Comparison of ENCODE assay signal across 25 cellular contexts in the genomic region with DNA sequence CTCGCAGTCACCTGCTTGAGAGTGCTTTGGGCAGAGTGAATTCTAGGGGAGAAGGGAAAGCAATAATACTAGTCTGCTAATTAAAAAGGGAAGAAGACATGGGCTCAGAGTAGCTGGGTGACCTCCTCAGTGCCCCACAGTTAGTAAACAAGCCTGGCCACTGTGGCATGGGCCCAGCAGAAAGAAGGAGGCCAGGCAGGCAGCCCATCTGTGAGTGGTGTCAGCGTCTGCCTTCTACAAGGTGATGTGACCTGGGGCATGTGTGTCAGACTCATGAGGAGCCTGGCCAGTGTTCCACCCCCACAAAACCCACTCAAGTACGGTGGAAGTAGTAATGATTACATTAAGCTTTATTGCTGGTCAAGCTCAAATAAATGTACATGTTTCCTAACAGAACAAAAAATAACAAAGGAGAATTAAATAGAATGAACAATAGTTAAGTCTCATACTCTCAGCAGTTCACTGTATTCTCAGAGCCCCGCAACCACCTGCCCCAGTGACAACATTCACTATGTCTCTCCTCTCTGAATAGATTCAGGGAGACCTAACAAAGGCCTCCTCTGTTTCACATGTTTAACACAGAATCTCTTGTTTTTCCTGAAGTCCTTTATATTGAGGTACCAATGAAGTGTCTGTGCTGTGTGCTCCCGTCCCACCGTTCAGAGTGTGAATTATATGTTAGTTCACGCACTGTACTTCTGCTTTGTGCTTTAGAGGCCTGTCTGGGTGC. TPM values are rescaled to one million over a fixed set of nuclear protein-coding genes. Genes with fewer than 3 reads are reported as not detected.
A peak's percentile ranks its signal among the peaks of the same experiment; 100 is the strongest.
DNase-seq lines count a peak whose midpoint lies in the region; ATAC-seq and TF ChIP-seq lines count a peak whose summit lies in the region.
"Had no signal": no experiment of that assay in that cellular context is flagged by ENCODE, and none has a peak within 500 bp of the region (broad histone marks: within the 10 kb centered on the region; RNA-seq: fewer than 3 reads in every experiment).

No MANE protein-coding gene starts in this region.

- H3K27ac ChIP-seq in left ventricle myocardium inferior (replicated peaks) (no peak overlapping the region), testis (no peak overlapping the region)
- H3K27ac ChIP-seq: BLaER1 treated with 17β-estradiol and CSF1 and Interleukin-3, amounts not matched to agents 10 nM and 100 nM; cardiac muscle cell had no signal

- H3K36me3 ChIP-seq in left ventricle myocardium inferior: no peaks in the 10 kb centered on the region
- H3K36me3 ChIP-seq in testis (ENCODE audit: low read depth, missing control alignments): no peaks in the 10 kb centered on the region
- H3K36me3 ChIP-seq: BLaER1 treated with 17β-estradiol and CSF1 and Interleukin-3, amounts not matched to agents 10 nM and 100 nM; cardiac muscle cell had no signal

- intact Hi-C loops in left ventricle myocardium inferior (cut with micrococcal nuclease) (no loop called here), testis (cut with DNase I; ENCODE audit: low total_unique reads) (no loop called here)

- DNase-seq in Ammon's horn (ENCODE audit: low spot score): peak; percentile 80
- peak; percentile 24 for DNase-seq in left ventricle myocardium inferior
- DNase-seq in occipital lobe (lab: John Stamatoyannopoulos, UW): peak; percentile 31
- no peak for DNase-seq in testis
- no peak for DNase-seq in A172 (ENCODE audit: low spot score)
- DNase-seq in NCI-H1048 (lab: John Stamatoyannopoulos, UW): no peak
- DNase-seq: ACHN; activated CD4-positive, alpha-beta T cell treated with anti-CD3 and anti-CD28 coated beads for 1 hour; activated naive CD4-positive, alpha-beta T cell treated with Interleukin-2 at 50 U/mL for 16 hours; activated T-cell treated with anti-CD3 and anti-CD28 coated beads, Interleukin-2, amount 50 U/mL, for 24 hours; effector CD4-positive, alpha-beta T cell; erythroblast; foreskin fibroblast; KBM-7; SHP77; spleen; stimulated activated CD4-positive, alpha-beta T cell treated with anti-CD3 and anti-CD28 coated beads, Interleukin-4, amount 100 ng/mL, for 1 hour; stimulated activated naive CD4-positive, alpha-beta T cell treated with Interleukin-2 at 50 U/mL for 16 hours; SW 1271 had no signal

- no peak overlapping the region for H3K4me3 Mint-ChIP-seq in activated T-helper 17 cell treated with anti-CD3 and anti-CD28 coated beads, Interleukin-2, amount 50 U/mL, for 72 hours
- H3K4me3 Mint-ChIP-seq: activated T-cell treated with anti-CD3 and anti-CD28 coated beads, Interleukin-2, amount 50 U/mL, for 24 hours; nephron; type B pancreatic cell had no signal

- no peaks in the 10 kb centered on the region for H3K27me3 ChIP-seq in left ventricle myocardium inferior (ENCODE audit: low read depth)
- no peaks in the 10 kb centered on the region for H3K27me3 ChIP-seq in testis
- H3K27me3 ChIP-seq: BLaER1 treated with 17β-estradiol and CSF1 and Interleukin-3, amounts not matched to agents 10 nM and 100 nM; cardiac muscle cell; spleen had no signal

- TF ChIP-seq CTCF in left ventricle myocardium inferior (IDR thresholded peaks at IDR 0.05; ENCODE audit: borderline replicate concordance) (no peak), testis (IDR thresholded peaks at IDR 0.05) (no peak)

- H3K4me3 ChIP-seq in left ventricle myocardium inferior: no peak overlapping the region
- H3K4me3 ChIP-seq in testis: no peak overlapping the region
- H3K4me3 ChIP-seq: BLaER1 treated with 17β-estradiol and CSF1 and Interleukin-3, amounts not matched to agents 10 nM and 100 nM; cardiac muscle cell; spleen had no signal

- H3K4me1 Mint-ChIP-seq in activated T-helper 17 cell treated with anti-CD3 and anti-CD28 coated beads, Interleukin-2, amount 50 U/mL, for 72 hours: peaks cover 6% of the 10 kb centered on the region
- H3K4me1 Mint-ChIP-seq: nephron had no signal

- H3K36me3 Mint-ChIP-seq in activated T-helper 17 cell treated with anti-CD3 and anti-CD28 coated beads, Interleukin-2, amount 50 U/mL, for 72 hours (ENCODE audit: low read depth): no peaks in the 10 kb centered on the region

- 74 to 80% methylated on average over 7 of the region's 7 CpGs for WGBS in testis, 2 donors

- H3K4me1 ChIP-seq in left ventricle myocardium inferior (peaks cover 29% of the 10 kb centered on the region), testis (no peaks in the 10 kb centered on the region)

- no peaks in the 10 kb centered on the region for H3K9me3 ChIP-seq in left ventricle myocardium inferior (replicated peaks)
- no peaks in the 10 kb centered on the region for H3K9me3 ChIP-seq in testis
- H3K9me3 ChIP-seq: spleen had no signal

- no peak for ATAC-seq in activated T-helper 17 cell treated with anti-CD3 and anti-CD28 coated beads, Interleukin-2, amount 50 U/mL, for 72 hours (replicated peaks)
- ATAC-seq in GM18517 (IDR thresholded peaks at IDR 0.05; ENCODE audit: unreplicated experiment): no peak

- no peak for TF ChIP-seq POLR2A in testis (IDR thresholded peaks at IDR 0.05)

- no peaks in the 10 kb centered on the region for H3K27me3 Mint-ChIP-seq in activated T-helper 17 cell treated with anti-CD3 and anti-CD28 coated beads, Interleukin-2, amount 50 U/mL, for 72 hours
- H3K27me3 Mint-ChIP-seq: activated T-cell treated with anti-CD3 and anti-CD28 coated beads, Interleukin-2, amount 50 U/mL, for 24 hours; type B pancreatic cell had no signal

- no peaks in the 10 kb centered on the region for H3K9me3 Mint-ChIP-seq in activated T-helper 17 cell treated with anti-CD3 and anti-CD28 coated beads, Interleukin-2, amount 50 U/mL, for 72 hours
- H3K9me3 Mint-ChIP-seq: activated T-cell treated with anti-CD3 and anti-CD28 coated beads, Interleukin-2, amount 50 U/mL, for 24 hours; type B pancreatic cell had no signal

- peak overlapping the region; percentile 82 for H3K27ac Mint-ChIP-seq in activated T-helper 17 cell treated with anti-CD3 and anti-CD28 coated beads, Interleukin-2, amount 50 U/mL, for 72 hours
- H3K27ac Mint-ChIP-seq: activated T-cell treated with anti-CD3 and anti-CD28 coated beads, Interleukin-2, amount 50 U/mL, for 24 hours; nephron; type B pancreatic cell had no signal

RNA-seq across cellular contexts. Expression of a gene that starts 32.5 kb away (rescaled TPM):
- under 1 TPM; 0.85 to 0.89 TPM for total RNA-seq in activated T-helper 17 cell treated with anti-CD3 and anti-CD28 coated beads, Interleukin-2, amount 50 U/mL, for 72 hours
- total RNA-seq in left ventricle myocardium inferior (8.4 TPM), occipital lobe (11.4 TPM), testis (1 to 10 TPM; 6.4 to 9.4 TPM)
- 1.8 TPM for polyA plus RNA-seq in testis (ENCODE audit: insufficient read depth, low read depth, low replicate concordance)
- total RNA-seq in A172 (2014; rRNA removed; shearing (Covaris generic)): 1.3 and 4.3 TPM in 2 replicates

Comparison
In these comparisons a context has a peak if more than half of its experiments do, and no peak if none do; other contexts are left out.
1. DNase-seq: peak in Ammon's horn (single experiment), left ventricle myocardium inferior (single experiment) and occipital lobe (single experiment); none in testis (single experiment), A172 (single experiment) and NCI-H1048 (single experiment).